ENCODE assay signal across 15 cellular contexts in genomic region chr4:109672173-109672572, GRCh38. TPM values are rescaled to one million over a fixed set of nuclear protein-coding genes. Genes with fewer than 3 reads are reported as not detected.
DNase-seq lines count a peak whose midpoint lies in the region; ATAC-seq and TF ChIP-seq lines count a peak whose summit lies in the region.
"Had no signal": no experiment of that assay in that cellular context is flagged by ENCODE, and none has a peak within 500 bp of the region (broad histone marks: within the 10 kb centered on the region; RNA-seq: fewer than 3 reads in every experiment).

No MANE protein-coding gene starts in this region.

- ATAC-seq in CD4-positive, alpha-beta T cell (ENCODE audit: poor library complexity) = no peak
- no peak for ATAC-seq in activated naive CD8-positive, alpha-beta T cell treated with anti-CD3 and anti-CD28 coated beads, Interleukin-2, amount 50 U/mL, for 24 hours
- no peak for ATAC-seq in GM18861 (IDR thresholded peaks at IDR 0.05; ENCODE audit: unreplicated experiment)

- TF ChIP-seq CTCF in CD4-positive, alpha-beta T cell (IDR thresholded peaks at IDR 0.05) = no peak
- TF ChIP-seq CTCF in fibroblast of pulmonary artery (IDR thresholded peaks at IDR 0.05; ENCODE audit: low read length, missing control alignments) (no peak), nephron progenitor cell (IDR thresholded peaks at IDR 0.05) (no peak)

- H3K4me3 ChIP-seq in fibroblast of pulmonary artery (replicated peaks; ENCODE audit: low read depth, low read length) = no peak overlapping the region

- no peak overlapping the region for H3K27ac ChIP-seq in CD4-positive, alpha-beta T cell (ENCODE audit: low read depth, low read length)

- H3K4me1 Mint-ChIP-seq in CD4-positive, alpha-beta T cell (ENCODE audit: low read depth) = peaks cover 63% of the 10 kb centered on the region
- peaks cover 59% of the 10 kb centered on the region for H3K4me1 Mint-ChIP-seq in activated naive CD8-positive, alpha-beta T cell treated with anti-CD3 and anti-CD28 coated beads, Interleukin-2, amount 50 U/mL, for 24 hours
- H3K4me1 Mint-ChIP-seq in nephron progenitor cell = no peaks in the 10 kb centered on the region
- H3K4me1 Mint-ChIP-seq: H9 had no signal

- peaks cover 9% of the 10 kb centered on the region for H3K9me3 ChIP-seq in CD4-positive, alpha-beta T cell (ENCODE audit: control insufficient read depth, low read length)
- H3K9me3 ChIP-seq: BE2C had no signal

- intact Hi-C loops in CD4-positive, alpha-beta T cell (cut with DNase I, micrococcal nuclease) = no loop called here

- peaks cover 81% of the 10 kb centered on the region for H3K36me3 Mint-ChIP-seq in CD4-positive, alpha-beta T cell (ENCODE audit: low read depth)
- peaks cover 43% of the 10 kb centered on the region for H3K36me3 Mint-ChIP-seq in activated naive CD8-positive, alpha-beta T cell treated with anti-CD3 and anti-CD28 coated beads, Interleukin-2, amount 50 U/mL, for 24 hours (ENCODE audit: low read depth)
- H3K36me3 Mint-ChIP-seq in nephron progenitor cell (ENCODE audit: low read depth) = peaks cover 35% of the 10 kb centered on the region

- DNase-seq in CD4-positive, alpha-beta T cell = no peak
- DNase-seq in OCI-M1 (lab: John Stamatoyannopoulos, UW) = peak; percentile 28
- no peak for DNase-seq in activated naive CD8-positive, alpha-beta T cell treated with anti-CD3 and anti-CD28 coated beads, Interleukin-2, amount 50 U/mL, for 24 hours
- DNase-seq in fibroblast of pulmonary artery (ENCODE audit: low read depth) = peak; percentile 39
- DNase-seq in UCSD-AML1 (lab: John Stamatoyannopoulos, UW; ENCODE audit: unreplicated experiment) = no peak
- no peak for DNase-seq in nephron progenitor cell
- DNase-seq: BE2C; C1 segment of cervical spinal cord; CD4-positive, CD25-positive, alpha-beta regulatory T cell; DMS153; DMS79; GDM1; H9; IMR-90 had no signal

- H3K27me3 Mint-ChIP-seq in CD4-positive, alpha-beta T cell = no peaks in the 10 kb centered on the region
- H3K27me3 Mint-ChIP-seq in activated naive CD8-positive, alpha-beta T cell treated with anti-CD3 and anti-CD28 coated beads, Interleukin-2, amount 50 U/mL, for 24 hours = no peaks in the 10 kb centered on the region
- H3K27me3 Mint-ChIP-seq in nephron progenitor cell (ENCODE audit: low read depth, poor library complexity) = no peaks in the 10 kb centered on the region
- H3K27me3 Mint-ChIP-seq: CD4-positive, CD25-positive, alpha-beta regulatory T cell had no signal

- H3K9me3 Mint-ChIP-seq in CD4-positive, alpha-beta T cell = peaks cover 8% of the 10 kb centered on the region
- peaks cover 13% of the 10 kb centered on the region for H3K9me3 Mint-ChIP-seq in activated naive CD8-positive, alpha-beta T cell treated with anti-CD3 and anti-CD28 coated beads, Interleukin-2, amount 50 U/mL, for 24 hours
- H3K9me3 Mint-ChIP-seq in nephron progenitor cell = peaks cover 29% of the 10 kb centered on the region

- H3K27me3 ChIP-seq in CD4-positive, alpha-beta T cell (ENCODE audit: control insufficient read depth, insufficient read depth, low read length) = no peaks in the 10 kb centered on the region
- H3K27me3 ChIP-seq: BE2C had no signal

- CTCF ChIA-PET in CD4-positive, alpha-beta T cell (lab: Charles Lee) = no interaction called here

- H3K4me3 Mint-ChIP-seq in CD4-positive, alpha-beta T cell = no peak overlapping the region
- H3K4me3 Mint-ChIP-seq in activated naive CD8-positive, alpha-beta T cell treated with anti-CD3 and anti-CD28 coated beads, Interleukin-2, amount 50 U/mL, for 24 hours = no peak overlapping the region
- no peak overlapping the region for H3K4me3 Mint-ChIP-seq in nephron progenitor cell
- H3K4me3 Mint-ChIP-seq: H9 had no signal

- POLR2A ChIA-PET in CD4-positive, alpha-beta T cell (lab: Charles Lee) = interaction anchor here (0.9 kb wide), 1 partner anchor 125 kb away, joined by 6 read pairs; no protein-coding TSS in a partner anchor

- H3K27ac Mint-ChIP-seq in CD4-positive, alpha-beta T cell = peak overlapping the region; percentile 72
- peak overlapping the region; percentile 79 for H3K27ac Mint-ChIP-seq in activated naive CD8-positive, alpha-beta T cell treated with anti-CD3 and anti-CD28 coated beads, Interleukin-2, amount 50 U/mL, for 24 hours
- H3K27ac Mint-ChIP-seq in nephron progenitor cell = no peak overlapping the region
- H3K27ac Mint-ChIP-seq: H9 had no signal

RNA-seq across cellular contexts. Expression of gene CASP6, which starts 31.1 kb away (rescaled TPM):
- 1 to 10 TPM; 5.4 to 5.5 TPM for total RNA-seq in CD4-positive, alpha-beta T cell

RNA-seq across cellular contexts. Expression of gene PLA2G12A, which starts 57.7 kb away (rescaled TPM):
- 10 to 100 TPM in 1 of 2 experiments, 1 to 10 TPM in 1; 9.6 to 10.5 TPM for total RNA-seq in CD4-positive, alpha-beta T cell

Comparison
In these comparisons a context has a peak if more than half of its experiments do, and no peak if none do; other contexts are left out.
1. DNase-seq: peak in OCI-M1 (single experiment) and fibroblast of pulmonary artery (single experiment); none in CD4-positive, alpha-beta T cell (0 of 10), activated naive CD8-positive, alpha-beta T cell treated with anti-CD3 and anti-CD28 coated beads, Interleukin-2, amount 50 U/mL, for 24 hours (single experiment), UCSD-AML1 (single experiment) and nephron progenitor cell (single experiment).